ENCODE assay signal across 13 cellular contexts in genomic region chr9:96241391-96241809, GRCh38.
A peak's percentile ranks its signal among the peaks of the same experiment; 100 is the strongest.
DNase-seq lines count a peak whose midpoint lies in the region; ATAC-seq and TF ChIP-seq lines count a peak whose summit lies in the region.
"Had no signal": no experiment of that assay in that cellular context is flagged by ENCODE, and none has a peak within 500 bp of the region (broad histone marks: within the 10 kb centered on the region; RNA-seq: fewer than 3 reads in every experiment).

No MANE protein-coding gene starts in this region.

- no peak overlapping the region for H3K27ac ChIP-seq in naive thymus-derived CD4-positive, alpha-beta T cell (ENCODE audit: low read depth, low read length)
- H3K27ac ChIP-seq: GM23248, thyroid gland had no signal

- H3K27me3 Mint-ChIP-seq in naive thymus-derived CD4-positive, alpha-beta T cell: peaks cover 17 to 72% (median 27%) of the 10 kb centered on the region in 5 donors

- ATAC-seq in GM18517 (IDR thresholded peaks at IDR 0.05; ENCODE audit: unreplicated experiment): peak; percentile 59
- ATAC-seq in HG03342 (IDR thresholded peaks at IDR 0.05; ENCODE audit: unreplicated experiment): peak; percentile 53
- peak; percentile 46 for ATAC-seq in naive thymus-derived CD4-positive, alpha-beta T cell
- ATAC-seq in GM18505 (IDR thresholded peaks at IDR 0.05; ENCODE audit: unreplicated experiment): no peak
- no peak for ATAC-seq in GM21390 (IDR thresholded peaks at IDR 0.05; ENCODE audit: unreplicated experiment)
- no peak for ATAC-seq in HG02678 (IDR thresholded peaks at IDR 0.05; ENCODE audit: unreplicated experiment)

- no peaks in the 10 kb centered on the region for H3K9me3 Mint-ChIP-seq in naive thymus-derived CD4-positive, alpha-beta T cell
- H3K9me3 Mint-ChIP-seq: activated B cell treated with CpG ODN at 0.5 μM for 24 hours had no signal

- intact Hi-C loops in naive thymus-derived CD4-positive, alpha-beta T cell (cut with micrococcal nuclease): loop anchor here in 1 of 2 donors (2.0 to 5.0 kb wide), 2 partner anchors 75 to 416 kb away; partner anchors contain the start of gene PRXL2C

- CTCF ChIA-PET in naive thymus-derived CD4-positive, alpha-beta T cell (lab: Charles Lee): no interaction called here

- no peaks in the 10 kb centered on the region for H3K36me3 Mint-ChIP-seq in naive thymus-derived CD4-positive, alpha-beta T cell

- peak overlapping the region in 1 of 9 donors; percentile 49 for H3K27ac Mint-ChIP-seq in naive thymus-derived CD4-positive, alpha-beta T cell
- H3K27ac Mint-ChIP-seq: activated B cell treated with CpG ODN at 0.5 μM for 24 hours had no signal

- H3K4me3 Mint-ChIP-seq in naive thymus-derived CD4-positive, alpha-beta T cell: peak overlapping the region in 1 of 10 donors; percentile 17
- H3K4me3 Mint-ChIP-seq: activated B cell treated with CpG ODN at 0.5 μM for 24 hours had no signal

- H3K36me3 ChIP-seq in naive thymus-derived CD4-positive, alpha-beta T cell (ENCODE audit: control insufficient read depth in 2 of 3, insufficient read depth in 3 of 3, low read length in 3 of 3): no peaks in the 10 kb centered on the region
- H3K36me3 ChIP-seq: thyroid gland had no signal

- peaks cover 0 to 13% of the 10 kb centered on the region in 2 donors for H3K27me3 ChIP-seq in naive thymus-derived CD4-positive, alpha-beta T cell (ENCODE audit: control insufficient read depth in 2 of 2, insufficient read depth in 2 of 2, low read length in 2 of 2)
- H3K27me3 ChIP-seq: thyroid gland had no signal

- H3K4me3 ChIP-seq in naive thymus-derived CD4-positive, alpha-beta T cell (ENCODE audit: low read length): no peak overlapping the region
- H3K4me3 ChIP-seq: GM23248, thyroid gland had no signal

- peaks cover 0 to 16% (median 4%) of the 10 kb centered on the region in 7 donors for H3K4me1 Mint-ChIP-seq in naive thymus-derived CD4-positive, alpha-beta T cell
- H3K4me1 Mint-ChIP-seq: activated B cell treated with CpG ODN at 0.5 μM for 24 hours had no signal

- no peak for TF ChIP-seq POLR2A in GM18505 (IDR thresholded peaks at IDR 0.05; ENCODE audit: borderline replicate concordance, extremely low read depth, insufficient read depth, insufficient read length)

- POLR2A ChIA-PET in naive thymus-derived CD4-positive, alpha-beta T cell (lab: Charles Lee): no interaction called here

- H3K9me3 ChIP-seq in naive thymus-derived CD4-positive, alpha-beta T cell (ENCODE audit: control insufficient read depth in 2 of 3, low read length in 3 of 3): no peaks in the 10 kb centered on the region
- H3K9me3 ChIP-seq: thyroid gland had no signal

- DNase-seq in activated CD8-positive, alpha-beta memory T cell treated with anti-CD3 and anti-CD28 coated beads, Interleukin-2, amount 50 U/mL, for 24 hours (ENCODE audit: extremely low read depth): peak; percentile 37
- DNase-seq in naive thymus-derived CD4-positive, alpha-beta T cell: peak in 1 of 9 donors; percentile 65
- DNase-seq in cortex of kidney (lab: John Stamatoyannopoulos, UW): no peak
- DNase-seq: activated B cell treated with CpG ODN at 0.5 μM for 24 hours, GM23248, NCI-H446 treated with DMSO at 0.1 percent for 48 hours, retina, thyroid gland had no signal

- H3K4me1 ChIP-seq in naive thymus-derived CD4-positive, alpha-beta T cell (ENCODE audit: control insufficient read depth in 2 of 2, insufficient read depth in 2 of 2, low read length in 2 of 2): peaks cover 0 to 15% of the 10 kb centered on the region in 2 donors

Comparison
In these comparisons a context has a peak if more than half of its experiments do, and no peak if none do; other contexts are left out.
1. ATAC-seq: peak in GM18517 (single experiment), HG03342 (single experiment) and naive thymus-derived CD4-positive, alpha-beta T cell (single experiment); none in GM18505 (single experiment), GM21390 (single experiment) and HG02678 (single experiment).